ENCODE assay signal across 9 cellular contexts in genomic region chr2:200860092-200860795, GRCh38. TPM values are rescaled to one million over a fixed set of nuclear protein-coding genes. Genes with fewer than 3 reads are reported as not detected.
A peak's percentile ranks its signal among the peaks of the same experiment; 100 is the strongest.
DNase-seq lines count a peak whose midpoint lies in the region; ATAC-seq, FAIRE-seq and TF ChIP-seq lines count a peak whose summit lies in the region.
"Had no signal": no experiment of that assay in that cellular context is flagged by ENCODE, and none has a peak within 500 bp of the region (broad histone marks: within the 10 kb centered on the region; RNA-seq: fewer than 3 reads in every experiment).

No MANE protein-coding gene starts in this region.

- H3K27ac Mint-ChIP-seq in naive thymus-derived CD4-positive, alpha-beta T cell, result peak overlapping the region; percentile 57 to 87 (median 84)

- no peaks in the 10 kb centered on the region for H3K9me3 ChIP-seq in A549
- no peaks in the 10 kb centered on the region for H3K9me3 ChIP-seq in naive thymus-derived CD4-positive, alpha-beta T cell (ENCODE audit: control insufficient read depth in 2 of 3, low read length in 3 of 3)

- peak overlapping the region; percentile 84 to 98 (median 94) for H3K4me3 Mint-ChIP-seq in naive thymus-derived CD4-positive, alpha-beta T cell

- CTCF ChIA-PET in A549 (lab: Yijun Ruan, JAX), result interaction anchor here (1.1 kb wide), 1 partner anchor 15 kb away, joined by 3 read pairs; no protein-coding TSS in a partner anchor
- CTCF ChIA-PET in naive thymus-derived CD4-positive, alpha-beta T cell (lab: Charles Lee), result interaction anchor here (1.0 kb wide), 1 partner anchor 17 kb away, joined by 4 read pairs; no protein-coding TSS in a partner anchor

- no peaks in the 10 kb centered on the region for H3K27me3 ChIP-seq in naive thymus-derived CD4-positive, alpha-beta T cell (ENCODE audit: control insufficient read depth in 2 of 2, insufficient read depth in 2 of 2, low read length in 2 of 2)

- ATAC-seq in A549, result no peak
- ATAC-seq in naive thymus-derived CD4-positive, alpha-beta T cell, result no peak
- ATAC-seq in GM21390 (IDR thresholded peaks at IDR 0.05; ENCODE audit: unreplicated experiment), result no peak
- no peak for ATAC-seq in HG03565 (IDR thresholded peaks at IDR 0.05; ENCODE audit: unreplicated experiment)
- ATAC-seq in GM21576 (IDR thresholded peaks at IDR 0.05; ENCODE audit: unreplicated experiment), result no peak
- no peak for ATAC-seq in GM21515 (IDR thresholded peaks at IDR 0.05; ENCODE audit: unreplicated experiment)

- intact Hi-C loops in naive thymus-derived CD4-positive, alpha-beta T cell (cut with micrococcal nuclease), result loop anchor here (5.0 to 10.0 kb wide), 4 partner anchors 285 to 905 kb away; partner anchors contain the start of genes MAIP1 (in 1 of the 2), TMEM237 (in 1 of the 2) and TYW5 (in 1 of the 2)

- TF ChIP-seq POLR2A in A549 (IDR thresholded peaks at IDR 0.05; ENCODE audit: low read length), result no peak

- TF ChIP-seq RAD21 in A549 (conservative IDR thresholded peaks at IDR 0.05 in 1 of 2, IDR thresholded peaks at IDR 0.05 in 1 of 2), result no peak

- TF ChIP-seq CTCF in A549 (IDR thresholded peaks at IDR 0.05), result no peak

- H3K4me1 Mint-ChIP-seq in naive thymus-derived CD4-positive, alpha-beta T cell, result peaks cover 36 to 73% (median 67%) of the 10 kb centered on the region in 7 donors

- no peak overlapping the region for H3K27ac ChIP-seq in A549
- peak overlapping the region; percentile 98 for H3K27ac ChIP-seq in naive thymus-derived CD4-positive, alpha-beta T cell (ENCODE audit: low read depth, low read length)

- peak overlapping the region; percentile 90 for H3K4me2 ChIP-seq in A549

- WGBS in A549 (ENCODE audit: missing lambda C conversion rate), result 79% methylated on average over 12 of the region's 12 CpGs

- no peak for FAIRE-seq in A549 (lab: Jason Lieb, UNC)

- H3K4me3 ChIP-seq in A549, result no peak overlapping the region
- peak overlapping the region; percentile 8 for H3K4me3 ChIP-seq in naive thymus-derived CD4-positive, alpha-beta T cell (ENCODE audit: low read length)

- peaks cover 0 to 13% (median 0%) of the 10 kb centered on the region in 11 donors for H3K9me3 Mint-ChIP-seq in naive thymus-derived CD4-positive, alpha-beta T cell

- H3K4me1 ChIP-seq in A549, result peaks cover 37% of the 10 kb centered on the region
- H3K4me1 ChIP-seq in naive thymus-derived CD4-positive, alpha-beta T cell (ENCODE audit: control insufficient read depth in 2 of 2, insufficient read depth in 2 of 2, low read length in 2 of 2), result peaks cover 29 to 41% of the 10 kb centered on the region in 2 donors

- DNase-seq in A549 (ENCODE audit: low read depth in 1 of 2, low spot score in 1 of 2), result no peak
- peak; percentile 48 for DNase-seq in NCI-H226
- peak; percentile 26 for DNase-seq in effector CD8-positive, alpha-beta T cell (lab: John Stamatoyannopoulos, UW)
- DNase-seq in naive thymus-derived CD4-positive, alpha-beta T cell, result peak in 2 of 9 donors; percentile 5 to 50
- DNase-seq: posterior cingulate gyrus had no signal

- H3K36me3 Mint-ChIP-seq in naive thymus-derived CD4-positive, alpha-beta T cell, result peaks cover 39 to 67% (median 58%) of the 10 kb centered on the region in 5 donors

- H3K27me3 Mint-ChIP-seq in naive thymus-derived CD4-positive, alpha-beta T cell, result peaks cover 0 to 2% (median 0%) of the 10 kb centered on the region in 5 donors

- no peak for TF ChIP-seq EP300 in A549 (IDR thresholded peaks at IDR 0.05)

- POLR2A ChIA-PET in A549 (lab: Yijun Ruan, JAX), result no interaction called here
- POLR2A ChIA-PET in naive thymus-derived CD4-positive, alpha-beta T cell (lab: Charles Lee), result interaction anchor here (1.1 to 4.7 kb wide), 4 partner anchors 12 to 49 kb away, joined by 5 to 22 read pairs (median 11); partner anchors contain the start of genes BZW1, NIF3L1 and PPIL3

- peaks cover 32 to 77% (median 49%) of the 10 kb centered on the region in 3 experiments for H3K36me3 ChIP-seq in naive thymus-derived CD4-positive, alpha-beta T cell (ENCODE audit: control insufficient read depth in 2 of 3, insufficient read depth in 3 of 3, low read length in 3 of 3)

TF ChIP-seq in A549, 52 proteins besides CTCF, POLR2A, EP300 and RAD21:
- TF ChIP-seq, protein P1, sequence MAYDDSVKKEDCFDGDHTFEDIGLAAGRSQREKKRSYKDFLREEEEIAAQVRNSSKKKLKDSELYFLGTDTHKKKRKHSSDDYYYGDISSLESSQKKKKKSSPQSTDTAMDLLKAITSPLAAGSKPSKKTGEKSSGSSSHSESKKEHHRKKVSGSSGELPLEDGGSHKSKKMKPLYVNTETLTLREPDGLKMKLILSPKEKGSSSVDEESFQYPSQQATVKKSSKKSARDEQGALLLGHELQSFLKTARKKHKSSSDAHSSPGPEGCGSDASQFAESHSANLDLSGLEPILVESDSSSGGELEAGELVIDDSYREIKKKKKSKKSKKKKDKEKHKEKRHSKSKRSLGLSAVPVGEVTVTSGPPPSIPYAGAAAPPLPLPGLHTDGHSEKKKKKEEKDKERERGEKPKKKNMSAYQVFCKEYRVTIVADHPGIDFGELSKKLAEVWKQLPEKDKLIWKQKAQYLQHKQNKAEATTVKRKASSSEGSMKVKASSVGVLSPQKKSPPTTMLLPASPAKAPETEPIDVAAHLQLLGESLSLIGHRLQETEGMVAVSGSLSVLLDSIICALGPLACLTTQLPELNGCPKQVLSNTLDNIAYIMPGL (CRISPR knock-in tag; IDR thresholded peaks at IDR 0.05; ENCODE audit: borderline replicate concordance), result no peak
- 0 out of 4 replicates have a peak, but pooled peaks of 1 of the 2 experiments have one; percentile 6 for TF ChIP-seq CEBPB (IDR thresholded peaks at IDR 0.05)
TF ChIP-seq in A549: peak in this region for 1.

RNA-seq across cellular contexts. Expression of gene CLK1, which starts 4.2 kb away (rescaled TPM):
- 85.4 and 88.3 TPM in 2 replicates for polyA plus RNA-seq in A549 (2011; rRNA removed)
- 14.6 and 15.5 TPM in 2 replicates for polyA plus RNA-seq in A549 (2012; cell fraction: cytosol; rRNA removed)
- 26.7 and 60.2 TPM in 2 replicates for polyA plus RNA-seq in A549 (2012; cell fraction: nucleus; rRNA removed)
- 35.5 to 39.8 TPM (median 36.5 TPM) in 3 replicates for polyA plus RNA-seq in A549 (2017; fragmentation: RNase III; extraction: RNeasy Plus Mini Kit Qiagen cat#74134 plus additional on column Dnase treatment)
- 30.6 and 39.8 TPM in 2 replicates for polyA minus RNA-seq in A549 (2011; rRNA and poly(A)+ RNA removed)
- total RNA-seq in naive thymus-derived CD4-positive, alpha-beta T cell, result 100 to 1,000 TPM; 134 to 974 (median 502) TPM
- polyA plus RNA-seq in naive thymus-derived CD4-positive, alpha-beta T cell, result 10 to 100 TPM; 24.8 to 61.6 TPM

RNA-seq across cellular contexts. Expression of gene PPIL3, which starts 28.6 kb away (rescaled TPM):
- 62.6 and 75.6 TPM in 2 replicates for polyA plus RNA-seq in A549 (2011; rRNA removed)
- polyA plus RNA-seq in A549 (2012; cell fraction: cytosol; rRNA removed), result 18.4 and 23.3 TPM in 2 replicates
- polyA plus RNA-seq in A549 (2012; cell fraction: nucleus; rRNA removed), result 8.2 and 13.7 TPM in 2 replicates
- polyA plus RNA-seq in A549 (2017; fragmentation: RNase III; extraction: RNeasy Plus Mini Kit Qiagen cat#74134 plus additional on column Dnase treatment), result 27.5 to 30.3 TPM (median 29.0 TPM) in 3 replicates
- polyA minus RNA-seq in A549 (2011; rRNA and poly(A)+ RNA removed), result 10.4 and 11.4 TPM in 2 replicates
- 10 to 100 TPM; 28.5 to 69.7 (median 49.1) TPM for total RNA-seq in naive thymus-derived CD4-positive, alpha-beta T cell
- polyA plus RNA-seq in naive thymus-derived CD4-positive, alpha-beta T cell, result 10 to 100 TPM; 28.3 to 31.5 TPM

RNA-seq across cellular contexts. Expression of gene NIF3L1, which starts 28.9 kb away (rescaled TPM):
- 103 and 127 TPM in 2 replicates for polyA plus RNA-seq in A549 (2011; rRNA removed)
- 72.7 and 77.0 TPM in 2 replicates for polyA plus RNA-seq in A549 (2012; cell fraction: cytosol; rRNA removed)
- polyA plus RNA-seq in A549 (2012; cell fraction: nucleus; rRNA removed), result 53.4 and 93.1 TPM in 2 replicates
- polyA plus RNA-seq in A549 (2017; fragmentation: RNase III; extraction: RNeasy Plus Mini Kit Qiagen cat#74134 plus additional on column Dnase treatment), result 47.0 to 49.5 TPM (median 47.3 TPM) in 3 replicates
- polyA minus RNA-seq in A549 (2011; rRNA and poly(A)+ RNA removed), result 65.9 and 77.4 TPM in 2 replicates
- 10 to 100 TPM; 11.5 to 33.9 (median 31.4) TPM for total RNA-seq in naive thymus-derived CD4-positive, alpha-beta T cell
- 10 to 100 TPM; 20.5 to 32.8 TPM for polyA plus RNA-seq in naive thymus-derived CD4-positive, alpha-beta T cell

RNA-seq across cellular contexts. Expression of gene BZW1, which starts 48.5 kb away (rescaled TPM):
- 439 and 494 TPM in 2 replicates for polyA plus RNA-seq in A549 (2011; rRNA removed)
- 110 and 135 TPM in 2 replicates for polyA plus RNA-seq in A549 (2012; cell fraction: cytosol; rRNA removed)
- polyA plus RNA-seq in A549 (2012; cell fraction: nucleus; rRNA removed), result 52.0 and 65.2 TPM in 2 replicates
- polyA plus RNA-seq in A549 (2017; fragmentation: RNase III; extraction: RNeasy Plus Mini Kit Qiagen cat#74134 plus additional on column Dnase treatment), result 401 to 422 TPM (median 419 TPM) in 3 replicates
- polyA minus RNA-seq in A549 (2011; rRNA and poly(A)+ RNA removed), result 440 and 450 TPM in 2 replicates
- 100 to 1,000 TPM; 127 to 246 (median 207) TPM for total RNA-seq in naive thymus-derived CD4-positive, alpha-beta T cell
- polyA plus RNA-seq in naive thymus-derived CD4-positive, alpha-beta T cell, result 100 to 1,000 TPM; 155 to 162 TPM

Comparison
In these comparisons a context has a peak if more than half of its experiments do, and no peak if none do; other contexts are left out.
1. DNase-seq: peak in NCI-H226 (single experiment) and effector CD8-positive, alpha-beta T cell (single experiment); none in A549 (0 of 2).